Comparison of ENCODE assay signal across 19 cellular contexts in genomic region chr2:96897491-96898134, GRCh38. TPM values are rescaled to one million over a fixed set of nuclear protein-coding genes. Genes with fewer than 3 reads are reported as not detected.
A peak's percentile ranks its signal among the peaks of the same experiment; 100 is the strongest.
DNase-seq lines count a peak whose midpoint lies in the region; ATAC-seq, FAIRE-seq and TF ChIP-seq lines count a peak whose summit lies in the region.
"Had no signal": no experiment of that assay in that cellular context is flagged by ENCODE, and none has a peak within 500 bp of the region (broad histone marks: within the 10 kb centered on the region; RNA-seq: fewer than 3 reads in every experiment).

No MANE protein-coding gene starts in this region.

- no peaks in the 10 kb centered on the region for H4K20me1 ChIP-seq in astrocyte (ENCODE audit: insufficient read depth, low read length)

- CTCF ChIA-PET in activated CD4-positive, alpha-beta memory T cell treated with anti-CD3 and anti-CD28 coated beads, Interleukin-2, amount 10 ng/mL, durations not matched to agents 7 days and 5 days (lab: Charles Lee) = no interaction called here

- H3K27ac ChIP-seq in astrocyte (ENCODE audit: low read depth, low read length) (no peak overlapping the region), upper lobe of right lung (no peak overlapping the region), WERI-Rb-1 (no peak overlapping the region)
- H3K27ac ChIP-seq: epithelial cell of prostate had no signal

- H3K79me2 ChIP-seq in astrocyte (ENCODE audit: insufficient read depth, low read length) = no peaks in the 10 kb centered on the region

- no peak overlapping the region for H3K27ac Mint-ChIP-seq in astrocyte (ENCODE audit: unreplicated experiment)
- H3K27ac Mint-ChIP-seq in activated CD4-positive, alpha-beta memory T cell treated with anti-CD3 and anti-CD28 coated beads, Interleukin-2, amount 10 ng/mL, durations not matched to agents 7 days and 5 days = no peak overlapping the region
- H3K27ac Mint-ChIP-seq: activated CD8-positive, alpha-beta T cell treated with anti-CD3 and anti-CD28 coated beads for 36 hours; activated T-cell treated with anti-CD3 and anti-CD28 coated beads, Interleukin-2, amount 50 U/mL, for 72 hours had no signal

- H3K4me3 Mint-ChIP-seq in astrocyte (ENCODE audit: unreplicated experiment) = no peak overlapping the region
- H3K4me3 Mint-ChIP-seq in activated CD4-positive, alpha-beta memory T cell treated with anti-CD3 and anti-CD28 coated beads, Interleukin-2, amount 10 ng/mL, durations not matched to agents 7 days and 5 days = no peak overlapping the region
- H3K4me3 Mint-ChIP-seq: activated CD8-positive, alpha-beta T cell treated with anti-CD3 and anti-CD28 coated beads for 36 hours; activated T-cell treated with anti-CD3 and anti-CD28 coated beads, Interleukin-2, amount 50 U/mL, for 72 hours had no signal

- DNase-seq in NCI-H510A treated with DMSO at 0.1 percent for 48 hours (lab: John Stamatoyannopoulos, UW) = peak; percentile 40
- no peak for DNase-seq in NCI-H510A (lab: John Stamatoyannopoulos, UW)
- DNase-seq in astrocyte (ENCODE audit: low read depth) = peak; percentile 46
- peak; percentile 52 for DNase-seq in iris pigment epithelial cell (ENCODE audit: low read depth)
- no peak for DNase-seq in upper lobe of right lung
- no peak for DNase-seq in activated CD4-positive, alpha-beta memory T cell treated with anti-CD3 and anti-CD28 coated beads, Interleukin-2, amount 10 ng/mL, durations not matched to agents 7 days and 5 days
- DNase-seq in putamen (ENCODE audit: low spot score) = no peak
- DNase-seq in WERI-Rb-1 = no peak
- DNase-seq: activated CD8-positive, alpha-beta T cell treated with anti-CD3 and anti-CD28 coated beads for 36 hours; activated T-cell treated with anti-CD3 and anti-CD28 coated beads, Interleukin-2, amount 50 U/mL, for 72 hours; BE2C; cortex of kidney; NCI-H1930; NK-92 treated with Interleukin-12 subunit alpha and Interleukin-12 subunit beta, amount 100 ng/mL, for 24 hours; small intestine; stimulated activated CD4-positive, alpha-beta T cell treated with anti-CD3 and anti-CD28 coated beads, Interleukin-4, amount 100 ng/mL, for 4 hours had no signal

- peaks cover 11% of the 10 kb centered on the region for H3K4me1 Mint-ChIP-seq in astrocyte (ENCODE audit: low read depth, unreplicated experiment)
- H3K4me1 Mint-ChIP-seq in activated CD4-positive, alpha-beta memory T cell treated with anti-CD3 and anti-CD28 coated beads, Interleukin-2, amount 10 ng/mL, durations not matched to agents 7 days and 5 days = peaks cover 8% of the 10 kb centered on the region

- H3K27me3 ChIP-seq in astrocyte (ENCODE audit: insufficient read depth, low read length) (no peaks in the 10 kb centered on the region), upper lobe of right lung (no peaks in the 10 kb centered on the region), WERI-Rb-1 (ENCODE audit: insufficient read depth, low read depth, severe bottlenecking) (no peaks in the 10 kb centered on the region)
- H3K27me3 ChIP-seq: BE2C had no signal

- no peak for FAIRE-seq in astrocyte (lab: Jason Lieb, UNC)
- FAIRE-seq: small intestine had no signal

- H3K4me3 ChIP-seq in astrocyte (ENCODE audit: insufficient read depth, low read depth, low read length) (no peak overlapping the region), upper lobe of right lung (no peak overlapping the region), WERI-Rb-1 (ENCODE audit: low read depth, low read length) (no peak overlapping the region)

- intact Hi-C loops in upper lobe of right lung (cut with DNase I) = no loop called here

- ATAC-seq in upper lobe of right lung = peak; percentile 19
- ATAC-seq: activated CD8-positive, alpha-beta T cell treated with anti-CD3 and anti-CD28 coated beads for 36 hours; activated naive CD4-positive, alpha-beta T cell treated with anti-CD3 and anti-CD28 coated beads, Interleukin-2, amount 50 U/mL, for 72 hours; activated T-cell treated with anti-CD3 and anti-CD28 coated beads, Interleukin-2, amount 50 U/mL, for 72 hours; left lobe of liver had no signal

- TF ChIP-seq CTCF in astrocyte (IDR thresholded peaks at IDR 0.05; ENCODE audit: insufficient read depth, low read depth, low read length) (no peak), upper lobe of right lung (IDR thresholded peaks at IDR 0.05) (no peak), WERI-Rb-1 (IDR thresholded peaks at IDR 0.05; ENCODE audit: low read depth, low read length) (no peak)

- H3K27me3 Mint-ChIP-seq in astrocyte (ENCODE audit: low read depth, unreplicated experiment) = peaks cover 28% of the 10 kb centered on the region
- no peaks in the 10 kb centered on the region for H3K27me3 Mint-ChIP-seq in activated CD4-positive, alpha-beta memory T cell treated with anti-CD3 and anti-CD28 coated beads, Interleukin-2, amount 10 ng/mL, durations not matched to agents 7 days and 5 days
- H3K27me3 Mint-ChIP-seq: activated CD8-positive, alpha-beta T cell treated with anti-CD3 and anti-CD28 coated beads for 36 hours had no signal

- H3K4me2 ChIP-seq in astrocyte (ENCODE audit: low read length) = no peak overlapping the region

- no peak overlapping the region for H3K9ac ChIP-seq in astrocyte (ENCODE audit: low read length)

- H3K9me3 ChIP-seq in astrocyte (ENCODE audit: insufficient read depth, low read depth, low read length) = no peaks in the 10 kb centered on the region
- H3K9me3 ChIP-seq in upper lobe of right lung = no peaks in the 10 kb centered on the region
- no peaks in the 10 kb centered on the region for H3K9me3 ChIP-seq in WERI-Rb-1 (ENCODE audit: severe bottlenecking)
- H3K9me3 ChIP-seq: BE2C had no signal

- H3K36me3 Mint-ChIP-seq in astrocyte (ENCODE audit: low read depth, unreplicated experiment) = no peaks in the 10 kb centered on the region
- no peaks in the 10 kb centered on the region for H3K36me3 Mint-ChIP-seq in activated CD4-positive, alpha-beta memory T cell treated with anti-CD3 and anti-CD28 coated beads, Interleukin-2, amount 10 ng/mL, durations not matched to agents 7 days and 5 days (ENCODE audit: low read depth)
- H3K36me3 Mint-ChIP-seq: activated naive CD4-positive, alpha-beta T cell treated with anti-CD3 and anti-CD28 coated beads, Interleukin-2, amount 50 U/mL, for 72 hours had no signal

- no peak overlapping the region for H2AFZ ChIP-seq in astrocyte (ENCODE audit: low read depth, low read length)

- H3K9me3 Mint-ChIP-seq in astrocyte (ENCODE audit: unreplicated experiment) = no peaks in the 10 kb centered on the region
- H3K9me3 Mint-ChIP-seq in activated CD4-positive, alpha-beta memory T cell treated with anti-CD3 and anti-CD28 coated beads, Interleukin-2, amount 10 ng/mL, durations not matched to agents 7 days and 5 days = no peaks in the 10 kb centered on the region
- H3K9me3 Mint-ChIP-seq: activated CD8-positive, alpha-beta T cell treated with anti-CD3 and anti-CD28 coated beads for 36 hours; activated naive CD4-positive, alpha-beta T cell treated with anti-CD3 and anti-CD28 coated beads, Interleukin-2, amount 50 U/mL, for 72 hours; activated T-cell treated with anti-CD3 and anti-CD28 coated beads, Interleukin-2, amount 50 U/mL, for 72 hours had no signal

- H3K36me3 ChIP-seq in astrocyte (ENCODE audit: insufficient read depth, low read length) (no peaks in the 10 kb centered on the region), upper lobe of right lung (no peaks in the 10 kb centered on the region), WERI-Rb-1 (no peaks in the 10 kb centered on the region)
- H3K36me3 ChIP-seq: BE2C had no signal

- POLR2A ChIA-PET in activated CD4-positive, alpha-beta memory T cell treated with anti-CD3 and anti-CD28 coated beads, Interleukin-2, amount 10 ng/mL, durations not matched to agents 7 days and 5 days (lab: Charles Lee) = no interaction called here

- H3K4me1 ChIP-seq in astrocyte (ENCODE audit: insufficient read depth, low read length) (no peaks in the 10 kb centered on the region), upper lobe of right lung (peaks cover 15% of the 10 kb centered on the region)

RNA-seq across cellular contexts. Expression of gene SEMA4C, which starts 27.7 kb away (rescaled TPM):
- total RNA-seq in astrocyte = 30.7 and 32.8 TPM in 2 replicates
- 37.7 TPM for total RNA-seq in upper lobe of right lung
- 10 to 100 TPM; 22.2 to 22.5 TPM for total RNA-seq in activated CD4-positive, alpha-beta memory T cell treated with anti-CD3 and anti-CD28 coated beads, Interleukin-2, amount 10 ng/mL, durations not matched to agents 7 days and 5 days

RNA-seq across cellular contexts. Expression of gene ANKRD39, which starts 39.8 kb away (rescaled TPM):
- total RNA-seq in astrocyte (11.9 and 13.7 TPM in 2 replicates), upper lobe of right lung (8.6 TPM)
- 10 to 100 TPM; 44.1 to 47.7 TPM for total RNA-seq in activated CD4-positive, alpha-beta memory T cell treated with anti-CD3 and anti-CD28 coated beads, Interleukin-2, amount 10 ng/mL, durations not matched to agents 7 days and 5 days

RNA-seq across cellular contexts. Expression of gene ANKRD23, which starts 53.8 kb away (rescaled TPM):
- total RNA-seq in astrocyte = 2.5 and 3.3 TPM in 2 replicates
- total RNA-seq in upper lobe of right lung = 1.7 TPM
- total RNA-seq in activated CD4-positive, alpha-beta memory T cell treated with anti-CD3 and anti-CD28 coated beads, Interleukin-2, amount 10 ng/mL, durations not matched to agents 7 days and 5 days = 10 to 100 TPM; 15.5 to 16.9 TPM

Comparison
In these comparisons a context has a peak if more than half of its experiments do, and no peak if none do; other contexts are left out.
1. DNase-seq: peak in NCI-H510A treated with DMSO at 0.1 percent for 48 hours (single experiment), astrocyte (single experiment) and iris pigment epithelial cell (single experiment); none in NCI-H510A (single experiment), upper lobe of right lung (single experiment), activated CD4-positive, alpha-beta memory T cell treated with anti-CD3 and anti-CD28 coated beads, Interleukin-2, amount 10 ng/mL, durations not matched to agents 7 days and 5 days (single experiment), putamen (single experiment) and WERI-Rb-1 (single experiment).